Comparison of ENCODE assay signal across 12 cellular contexts in the genomic region with DNA sequence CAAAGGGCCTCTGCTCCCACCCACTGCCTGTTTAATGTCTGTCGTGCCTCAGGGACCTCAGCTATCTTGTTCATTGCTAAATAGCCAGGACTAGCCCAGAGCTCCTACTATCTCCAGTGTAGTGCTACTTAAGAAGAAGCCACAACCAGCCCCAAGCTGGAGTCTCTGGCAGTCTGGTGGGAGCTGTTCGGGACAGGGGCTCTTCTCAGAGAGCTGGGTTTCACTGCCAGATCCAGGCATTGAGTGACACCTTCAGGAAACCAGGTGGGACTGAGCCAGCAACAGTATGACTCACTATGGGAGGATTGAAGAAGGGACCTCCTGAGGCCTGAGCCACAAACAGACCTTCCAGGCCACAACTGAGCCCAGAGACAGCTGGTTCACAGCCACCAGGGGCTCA. TPM values are rescaled to one million over a fixed set of nuclear protein-coding genes. Genes with fewer than 3 reads are reported as not detected.
DNase-seq lines count a peak whose midpoint lies in the region; ATAC-seq and TF ChIP-seq lines count a peak whose summit lies in the region.
"Had no signal": no experiment of that assay in that cellular context is flagged by ENCODE, and none has a peak within 500 bp of the region (broad histone marks: within the 10 kb centered on the region; RNA-seq: fewer than 3 reads in every experiment).

No MANE protein-coding gene starts in this region.

- no peaks in the 10 kb centered on the region for H3K36me3 ChIP-seq in Karpas-422 (ENCODE audit: insufficient read depth, low read length)
- H3K36me3 ChIP-seq in endodermal cell (ENCODE audit: control insufficient read depth, insufficient read depth, low read length): no peaks in the 10 kb centered on the region
- H3K36me3 ChIP-seq in sigmoid colon: no peaks in the 10 kb centered on the region

- TF ChIP-seq CTCF in GM12875 (IDR thresholded peaks at IDR 0.05; ENCODE audit: borderline replicate concordance, insufficient read depth, low read depth, low read length): 0 out of 2 replicates have a peak, but pooled peaks have one; percentile 1
- peak; percentile 53 for TF ChIP-seq CTCF in endodermal cell (conservative IDR thresholded peaks at IDR 0.05)
- TF ChIP-seq CTCF in sigmoid colon (IDR thresholded peaks at IDR 0.05): no peak
- no peak for TF ChIP-seq CTCF in progenitor cell of endocrine pancreas (IDR thresholded peaks at IDR 0.05; ENCODE audit: unreplicated experiment)

- H3K4me1 ChIP-seq in Karpas-422 (ENCODE audit: low read length) (peaks cover 70% of the 10 kb centered on the region), endodermal cell (ENCODE audit: control insufficient read depth, insufficient read depth, low read length) (peaks cover 11% of the 10 kb centered on the region), sigmoid colon (peaks cover 0 to 75% (median 62%) of the 10 kb centered on the region in 4 donors)
- H3K4me1 ChIP-seq: body of pancreas had no signal

- H3K4me1 Mint-ChIP-seq in endodermal cell (peaks cover 15% of the 10 kb centered on the region), progenitor cell of endocrine pancreas (ENCODE audit: low read depth) (no peaks in the 10 kb centered on the region)

- DNase-seq in Karpas-422: peak; percentile 62
- DNase-seq in endodermal cell: no peak
- peak; percentile 67 for DNase-seq in sigmoid colon
- no peak for DNase-seq in progenitor cell of endocrine pancreas (ENCODE audit: low spot score, unreplicated experiment)
- no peak for DNase-seq in globus pallidus (ENCODE audit: low spot score)
- DNase-seq: DND-41, KBM-7, NCI-H446 treated with DMSO at 0.1 percent for 48 hours, T-cell had no signal

- H3K79me2 ChIP-seq in Karpas-422 (ENCODE audit: low read length): no peaks in the 10 kb centered on the region

- H3K27ac Mint-ChIP-seq in endodermal cell: no peak overlapping the region
- H3K27ac Mint-ChIP-seq in progenitor cell of endocrine pancreas: no peak overlapping the region
- H3K27ac Mint-ChIP-seq: T-cell had no signal

- H3K27me3 ChIP-seq in Karpas-422 (ENCODE audit: low read length): no peaks in the 10 kb centered on the region
- H3K27me3 ChIP-seq in endodermal cell (ENCODE audit: control insufficient read depth, insufficient read depth, low read length, poor library complexity, severe bottlenecking): no peaks in the 10 kb centered on the region
- no peaks in the 10 kb centered on the region for H3K27me3 ChIP-seq in sigmoid colon
- H3K27me3 ChIP-seq: body of pancreas had no signal

- WGBS in endodermal cell (ENCODE audit: insufficient coverage in 1 of 2, insufficient read length in 1 of 2), 2 experiments: 76 to 94% methylated on average over 2 of the region's 2 CpGs
- 78 to 85% methylated on average over 2 of the region's 2 CpGs for WGBS in sigmoid colon, 2 donors

- no peaks in the 10 kb centered on the region for H3K27me3 Mint-ChIP-seq in endodermal cell (ENCODE audit: insufficient read depth)
- H3K27me3 Mint-ChIP-seq in progenitor cell of endocrine pancreas: peaks cover 2% of the 10 kb centered on the region

- H3K9me2 ChIP-seq in Karpas-422 (replicated peaks; ENCODE audit: insufficient read depth, low read length): no peaks in the 10 kb centered on the region

- H2AFZ ChIP-seq in Karpas-422 (ENCODE audit: low read length): no peak overlapping the region

- H3K36me3 Mint-ChIP-seq in endodermal cell (ENCODE audit: low read depth): no peaks in the 10 kb centered on the region
- no peaks in the 10 kb centered on the region for H3K36me3 Mint-ChIP-seq in progenitor cell of endocrine pancreas (ENCODE audit: insufficient read depth)
- H3K36me3 Mint-ChIP-seq: T-cell had no signal

- H3K9me3 ChIP-seq in Karpas-422 (ENCODE audit: low read length) (no peaks in the 10 kb centered on the region), endodermal cell (ENCODE audit: control insufficient read depth, low read length) (no peaks in the 10 kb centered on the region), sigmoid colon (no peaks in the 10 kb centered on the region)
- H3K9me3 ChIP-seq: body of pancreas had no signal

- peak overlapping the region; percentile 53 for H3K4me2 ChIP-seq in Karpas-422 (ENCODE audit: low read depth, low read length, poor library complexity, severe bottlenecking)

- intact Hi-C loops in sigmoid colon (cut with DNase I): no loop called here

- H3K4me3 Mint-ChIP-seq in endodermal cell (no peak overlapping the region), progenitor cell of endocrine pancreas (ENCODE audit: low read depth) (no peak overlapping the region)
- H3K4me3 Mint-ChIP-seq: T-cell had no signal

- TF ChIP-seq POLR2A in sigmoid colon (IDR thresholded peaks at IDR 0.05): no peak

- H4K20me1 ChIP-seq in Karpas-422 (ENCODE audit: insufficient read depth, low read depth, low read length): no peaks in the 10 kb centered on the region

- H3K4me3 ChIP-seq in GM12875 (ENCODE audit: low read depth, low read length) (no peak overlapping the region), Karpas-422 (ENCODE audit: low read length) (0 out of 2 replicates have a peak overlapping the region, but pooled peaks have one; percentile 1), endodermal cell (ENCODE audit: low read length) (no peak overlapping the region), sigmoid colon (no peak overlapping the region)
- H3K4me3 ChIP-seq: body of pancreas had no signal

- H3K9ac ChIP-seq in Karpas-422 (ENCODE audit: low read length) (0 out of 2 replicates have a peak overlapping the region, but pooled peaks have one; percentile 1), endodermal cell (ENCODE audit: extremely low read depth, low read length, poor library complexity, severe bottlenecking) (no peak overlapping the region)

- TF ChIP-seq EP300 in sigmoid colon (IDR thresholded peaks at IDR 0.05): no peak

- H3K27ac ChIP-seq in Karpas-422 (ENCODE audit: low read length) (no peak overlapping the region; the same call in 1 of the 2 replicates), endodermal cell (ENCODE audit: low read depth, low read length) (no peak overlapping the region), sigmoid colon (peak overlapping the region; percentile 32 to 76 (median 73))
- H3K27ac ChIP-seq: body of pancreas had no signal

- ATAC-seq in HG02571 (IDR thresholded peaks at IDR 0.05; ENCODE audit: unreplicated experiment): no peak
- ATAC-seq: body of pancreas, T-cell had no signal

- H3K9me3 Mint-ChIP-seq in endodermal cell (no peaks in the 10 kb centered on the region), progenitor cell of endocrine pancreas (ENCODE audit: low read depth) (no peaks in the 10 kb centered on the region)
- H3K9me3 Mint-ChIP-seq: T-cell had no signal

RNA-seq across cellular contexts. Expression of a gene that starts 25.4 kb away (rescaled TPM):
- total RNA-seq in Karpas-422 (2014; rRNA removed; shearing (Covaris generic); ENCODE audit: low replicate concordance): 0.19 and 1.2 TPM in 2 replicates
- not detected for total RNA-seq in endodermal cell
- 0.32 TPM for polyA plus RNA-seq in endodermal cell (2013, experiment 1 of 2)
- not detected for polyA plus RNA-seq in endodermal cell (2013, experiment 2 of 2)
- total RNA-seq in sigmoid colon: under 1 TPM in 2 of 4 donors, not detected in 2; 0.36 to 0.54 TPM
- under 1 TPM in 1 of 3 donors, not detected in 2; 0.09 TPM for polyA plus RNA-seq in sigmoid colon
- total RNA-seq in progenitor cell of endocrine pancreas: 0.11 and 0.14 TPM in 2 replicates

RNA-seq across cellular contexts. Expression of a gene that starts 59.6 kb away (rescaled TPM):
- 117 and 184 TPM in 2 replicates for total RNA-seq in Karpas-422 (2014; rRNA removed; shearing (Covaris generic); ENCODE audit: low replicate concordance)
- not detected for total RNA-seq in endodermal cell
- 0.93 TPM for polyA plus RNA-seq in endodermal cell (2013, experiment 1 of 2)
- polyA plus RNA-seq in endodermal cell (2013, experiment 2 of 2): 0.58 TPM
- 10 to 100 TPM; 30.2 to 49.6 (median 42.8) TPM for total RNA-seq in sigmoid colon
- 100 to 1,000 TPM in 2 of 3 donors, 10 to 100 TPM in 1; 35.4 to 219 (median 132) TPM for polyA plus RNA-seq in sigmoid colon
- 0.20 TPM in 1 of 2 replicates, not detected in the other for total RNA-seq in progenitor cell of endocrine pancreas

Comparison
In these comparisons a context has a peak if more than half of its experiments do, and no peak if none do; other contexts are left out.
1. CTCF ChIP-seq: peak in GM12875 (single experiment) and endodermal cell (single experiment); none in sigmoid colon (0 of 4) and progenitor cell of endocrine pancreas (single experiment).
2. DNase-seq: peak in Karpas-422 (single experiment) and sigmoid colon (single experiment); none in endodermal cell (single experiment), progenitor cell of endocrine pancreas (single experiment) and globus pallidus (single experiment).
3. H3K27ac ChIP-seq: peak in sigmoid colon (4 of 4); none in Karpas-422 (single experiment) and endodermal cell (single experiment).
4. RNA of a gene that starts 59.6 kb away (total RNA-seq): 117 to 184 TPM in Karpas-422 and 30.2 to 49.6 TPM in sigmoid colon; 0.20 TPM in progenitor cell of endocrine pancreas and not detected in endodermal cell; every median in the first group is over 10 times any median in the second.